Comparison of ENCODE assay signal across 8 cellular contexts in genomic region chr4:123415977-123416376, GRCh38. TPM values are rescaled to one million over a fixed set of nuclear protein-coding genes. Genes with fewer than 3 reads are reported as not detected.
DNase-seq lines count a peak whose midpoint lies in the region; ATAC-seq and TF ChIP-seq lines count a peak whose summit lies in the region.

No MANE protein-coding gene starts in this region.

- peak overlapping the region; percentile 71 for H3K27ac Mint-ChIP-seq in activated naive CD8-positive, alpha-beta T cell treated with anti-CD3 and anti-CD28 coated beads, Interleukin-2, amount 10 ng/mL, durations not matched to agents 7 days and 5 days
- peak overlapping the region; percentile 46 for H3K27ac Mint-ChIP-seq in progenitor cell of endocrine pancreas

- H3K36me3 ChIP-seq in ascending aorta: no peaks in the 10 kb centered on the region

- no peak overlapping the region for H3K27ac ChIP-seq in ascending aorta

- intact Hi-C loops in ascending aorta (cut with DNase I): no loop called here

- TF ChIP-seq CTCF in progenitor cell of endocrine pancreas (IDR thresholded peaks at IDR 0.05; ENCODE audit: unreplicated experiment) (no peak), ascending aorta (IDR thresholded peaks at IDR 0.05) (no peak)

- no peaks in the 10 kb centered on the region for H3K9me3 Mint-ChIP-seq in activated naive CD8-positive, alpha-beta T cell treated with anti-CD3 and anti-CD28 coated beads, Interleukin-2, amount 10 ng/mL, durations not matched to agents 7 days and 5 days
- H3K9me3 Mint-ChIP-seq in progenitor cell of endocrine pancreas (ENCODE audit: low read depth): peaks cover 3% of the 10 kb centered on the region

- H3K4me1 ChIP-seq in ascending aorta: peaks cover 0 to 19% of the 10 kb centered on the region in 2 donors

- H3K36me3 Mint-ChIP-seq in activated naive CD8-positive, alpha-beta T cell treated with anti-CD3 and anti-CD28 coated beads, Interleukin-2, amount 10 ng/mL, durations not matched to agents 7 days and 5 days: no peaks in the 10 kb centered on the region
- peaks cover 2% of the 10 kb centered on the region for H3K36me3 Mint-ChIP-seq in progenitor cell of endocrine pancreas (ENCODE audit: insufficient read depth)

- peak; percentile 33 for ATAC-seq in GM18868 (IDR thresholded peaks at IDR 0.05; ENCODE audit: unreplicated experiment)
- ATAC-seq in activated naive CD8-positive, alpha-beta T cell treated with anti-CD3 and anti-CD28 coated beads, Interleukin-2, amount 10 ng/mL, durations not matched to agents 7 days and 5 days (ENCODE audit: low read depth): peak; percentile 59

- no peaks in the 10 kb centered on the region for H3K27me3 ChIP-seq in ascending aorta

- peak overlapping the region; percentile 59 for H3K4me3 Mint-ChIP-seq in activated naive CD8-positive, alpha-beta T cell treated with anti-CD3 and anti-CD28 coated beads, Interleukin-2, amount 10 ng/mL, durations not matched to agents 7 days and 5 days
- H3K4me3 Mint-ChIP-seq in progenitor cell of endocrine pancreas (ENCODE audit: low read depth): no peak overlapping the region

- POLR2A ChIA-PET in activated naive CD8-positive, alpha-beta T cell treated with anti-CD3 and anti-CD28 coated beads, Interleukin-2, amount 10 ng/mL, durations not matched to agents 7 days and 5 days (lab: Charles Lee): no interaction called here

- peak; percentile 86 for DNase-seq in NOMO-1 treated with dmso at 0.1 percent for 144 hours (lab: John Stamatoyannopoulos, UW; ENCODE audit: unreplicated experiment)
- DNase-seq in activated naive CD8-positive, alpha-beta T cell treated with anti-CD3 and anti-CD28 coated beads, Interleukin-2, amount 10 ng/mL, durations not matched to agents 7 days and 5 days: peak; percentile 50
- DNase-seq in progenitor cell of endocrine pancreas (ENCODE audit: low spot score, unreplicated experiment): no peak
- DNase-seq in cerebellar nuclear complex (lab: John Stamatoyannopoulos, UW): no peak
- no peak for DNase-seq in NCI-H1694 (lab: John Stamatoyannopoulos, UW)
- DNase-seq in ascending aorta (ENCODE audit: low spot score in 2 of 2): no peak
- DNase-seq in NCI-H2081 (lab: John Stamatoyannopoulos, UW): no peak

- no peak overlapping the region for H3K4me3 ChIP-seq in ascending aorta

- H3K27me3 Mint-ChIP-seq in activated naive CD8-positive, alpha-beta T cell treated with anti-CD3 and anti-CD28 coated beads, Interleukin-2, amount 10 ng/mL, durations not matched to agents 7 days and 5 days: no peaks in the 10 kb centered on the region
- H3K27me3 Mint-ChIP-seq in progenitor cell of endocrine pancreas: no peaks in the 10 kb centered on the region

- peaks cover 74% of the 10 kb centered on the region for H3K4me1 Mint-ChIP-seq in activated naive CD8-positive, alpha-beta T cell treated with anti-CD3 and anti-CD28 coated beads, Interleukin-2, amount 10 ng/mL, durations not matched to agents 7 days and 5 days
- H3K4me1 Mint-ChIP-seq in progenitor cell of endocrine pancreas (ENCODE audit: low read depth): peaks cover 60% of the 10 kb centered on the region

- no peaks in the 10 kb centered on the region for H3K9me3 ChIP-seq in ascending aorta

RNA-seq across cellular contexts. Expression of gene SPRY1, which starts 19.4 kb away (rescaled TPM):
- 10 to 100 TPM; 46.3 to 51.3 TPM for total RNA-seq in activated naive CD8-positive, alpha-beta T cell treated with anti-CD3 and anti-CD28 coated beads, Interleukin-2, amount 10 ng/mL, durations not matched to agents 7 days and 5 days
- total RNA-seq in progenitor cell of endocrine pancreas (52.0 and 54.1 TPM in 2 replicates), ascending aorta (348 TPM)

Comparison
In these comparisons a context has a peak if more than half of its experiments do, and no peak if none do; other contexts are left out.
1. DNase-seq: peak in NOMO-1 treated with dmso at 0.1 percent for 144 hours (single experiment) and activated naive CD8-positive, alpha-beta T cell treated with anti-CD3 and anti-CD28 coated beads, Interleukin-2, amount 10 ng/mL, durations not matched to agents 7 days and 5 days (single experiment); none in progenitor cell of endocrine pancreas (single experiment), cerebellar nuclear complex (0 of 2), NCI-H1694 (single experiment), ascending aorta (0 of 2) and NCI-H2081 (0 of 2).